In genomic region chr11:44255406-44256071, GRCh38 we compare ENCODE assay signal across 34 cellular contexts. TPM values are rescaled to one million over a fixed set of nuclear protein-coding genes. Genes with fewer than 3 reads are reported as not detected.
"Had no signal": no experiment of that assay in that cellular context is flagged by ENCODE, and none has a peak within 500 bp of the region (broad histone marks: within the 10 kb centered on the region; RNA-seq: fewer than 3 reads in every experiment).

No MANE protein-coding gene starts in this region.

- H3K27me3 Mint-ChIP-seq: activated CD4-positive, alpha-beta memory T cell treated with anti-CD3 and anti-CD28 coated beads, Interleukin-2, amount 10 ng/mL, durations not matched to agents 7 days and 5 days; activated CD4-positive, alpha-beta T cell treated with anti-CD3 and anti-CD28 coated beads, Interleukin-2, amount 10 ng/mL, durations not matched to agents 24 days and 14 days; naive B cell; stimulated activated memory B cell treated with anti-CD40 and anti-IgM and Interleukin-4, amounts not matched to agents 10 μg/mL and 1 μg/mL and 100 μg/mL, for 72 hours; stimulated activated naive CD8-positive, alpha-beta T cell treated with anti-CD3 and anti-CD28 coated beads, Interleukin-15, amount 100 ng/mL, for 72 hours; T-helper 17 cell had no signal

- H3K4me3 Mint-ChIP-seq: activated CD4-positive, alpha-beta memory T cell treated with anti-CD3 and anti-CD28 coated beads, Interleukin-2, amount 10 ng/mL, durations not matched to agents 7 days and 5 days; activated CD4-positive, alpha-beta T cell treated with anti-CD3 and anti-CD28 coated beads, Interleukin-2, amount 10 ng/mL, durations not matched to agents 24 days and 14 days; activated T-cell treated with anti-CD3 and anti-CD28 coated beads, Interleukin-2, amount 50 U/mL, for 72 hours; brain; naive B cell; stimulated activated memory B cell treated with anti-CD40 and anti-IgM and Interleukin-4, amounts not matched to agents 10 μg/mL and 1 μg/mL and 100 μg/mL, for 72 hours; stimulated activated naive CD8-positive, alpha-beta T cell treated with anti-CD3 and anti-CD28 coated beads, Interleukin-15, amount 100 ng/mL, for 72 hours; T-helper 17 cell had no signal

- H3K4me2 ChIP-seq: smooth muscle cell had no signal

- ATAC-seq: activated naive CD4-positive, alpha-beta T cell treated with anti-CD3 and anti-CD28 coated beads, Interleukin-2, amount 50 U/mL, for 72 hours; activated T-cell treated with anti-CD3 and anti-CD28 coated beads, Interleukin-2, amount 50 U/mL, for 72 hours; stimulated activated memory B cell treated with anti-CD40 and anti-IgM and Interleukin-4, amounts not matched to agents 10 μg/mL and 1 μg/mL and 100 μg/mL, for 72 hours; stimulated activated naive CD8-positive, alpha-beta T cell treated with anti-CD3 and anti-CD28 coated beads, Interleukin-15, amount 100 ng/mL, for 72 hours; T-helper 17 cell had no signal

- H2AFZ ChIP-seq: parathyroid adenoma had no signal

- DNase-seq: activated CD4-positive, alpha-beta memory T cell treated with anti-CD3 and anti-CD28 coated beads, Interleukin-2, amount 10 ng/mL, durations not matched to agents 7 days and 5 days; activated CD4-positive, alpha-beta T cell treated with anti-CD3 and anti-CD28 coated beads, Interleukin-2, amount 10 ng/mL, durations not matched to agents 24 days and 14 days; activated CD4-positive, CD25-positive, alpha-beta regulatory T cell treated with anti-CD3 and anti-CD28 coated beads, Interleukin-2, amount 50 U/mL, for 72 hours; activated naive CD4-positive, alpha-beta T cell; activated T-cell treated with anti-CD3 and anti-CD28 coated beads, Interleukin-2, amount 50 U/mL, for 72 hours; aorta; caudate nucleus; foreskin melanocyte; heart right ventricle; kidney glomerular epithelial cell; left ventricle myocardium inferior; naive B cell; psoas muscle; stimulated activated CD4-positive, alpha-beta T cell treated with anti-CD3 and anti-CD28 coated beads, Interleukin-1b, Interleukin-23, amount 100 ng/mL, for 48 hours; stimulated activated CD4-positive, alpha-beta T cell treated with anti-CD3 and anti-CD28 coated beads, Interleukin-4, amount 100 ng/mL, for 4 hours; stimulated activated CD8-positive, alpha-beta memory T cell treated with anti-CD3 and anti-CD28 coated beads, Interleukin-4, amount 100 ng/mL, for 48 hours; stimulated activated naive CD8-positive, alpha-beta T cell treated with anti-CD3 and anti-CD28 coated beads, Interleukin-15, amount 100 ng/mL, for 72 hours; substantia nigra; T-helper 17 cell; T1000; upper lobe of left lung had no signal

- H3K4me3 ChIP-seq: esophagus muscularis mucosa, heart right ventricle, left ventricle myocardium inferior, lung, psoas muscle, right atrium auricular region, smooth muscle cell, upper lobe of left lung had no signal

- H3K27me3 ChIP-seq: esophagus muscularis mucosa, heart right ventricle, right atrium auricular region, upper lobe of left lung had no signal

- H3K9ac ChIP-seq: parathyroid adenoma had no signal

- H3K27ac Mint-ChIP-seq: activated CD4-positive, alpha-beta memory T cell treated with anti-CD3 and anti-CD28 coated beads, Interleukin-2, amount 10 ng/mL, durations not matched to agents 7 days and 5 days; activated CD4-positive, alpha-beta T cell treated with anti-CD3 and anti-CD28 coated beads, Interleukin-2, amount 10 ng/mL, durations not matched to agents 24 days and 14 days; activated naive CD4-positive, alpha-beta T cell treated with anti-CD3 and anti-CD28 coated beads, Interleukin-2, amount 50 U/mL, for 72 hours; activated T-cell treated with anti-CD3 and anti-CD28 coated beads, Interleukin-2, amount 50 U/mL, for 72 hours; brain; naive B cell; stimulated activated memory B cell treated with anti-CD40 and anti-IgM and Interleukin-4, amounts not matched to agents 10 μg/mL and 1 μg/mL and 100 μg/mL, for 72 hours; stimulated activated naive CD8-positive, alpha-beta T cell treated with anti-CD3 and anti-CD28 coated beads, Interleukin-15, amount 100 ng/mL, for 72 hours; T-helper 17 cell had no signal

- H3K27ac ChIP-seq: esophagus muscularis mucosa, heart right ventricle, left ventricle myocardium inferior, parathyroid adenoma, psoas muscle, right atrium auricular region, upper lobe of left lung had no signal

- H3K79me2 ChIP-seq: parathyroid adenoma had no signal

- H3K4me1 ChIP-seq: parathyroid adenoma, upper lobe of left lung had no signal

- H3K36me3 ChIP-seq: right atrium auricular region, upper lobe of left lung had no signal

RNA-seq across cellular contexts. Expression of gene ALX4, which starts 54.4 kb away (rescaled TPM):
- total RNA-seq: activated CD4-positive, alpha-beta memory T cell treated with anti-CD3 and anti-CD28 coated beads, Interleukin-2, amount 10 ng/mL, durations not matched to agents 7 days and 5 days; activated CD4-positive, alpha-beta T cell treated with anti-CD3 and anti-CD28 coated beads, Interleukin-2, amount 10 ng/mL, durations not matched to agents 24 days and 14 days; activated naive CD4-positive, alpha-beta T cell treated with anti-CD3 and anti-CD28 coated beads, Interleukin-2, amount 50 U/mL, for 72 hours; activated T-cell treated with anti-CD3 and anti-CD28 coated beads, Interleukin-2, amount 50 U/mL, for 72 hours; chondrocyte; endothelial cell of umbilical vein; glomerular endothelial cell; left ventricle myocardium inferior; mesenteric fat pad; smooth muscle cell; T-helper 17 cell; upper lobe of left lung had no signal
- polyA plus RNA-seq: endothelial cell of umbilical vein, neural cell, smooth muscle cell had no signal
